In genomic region chr21:31180256-31181088, GRCh38 we compare ENCODE assay signal across 8 cellular contexts.
DNase-seq lines count a peak whose midpoint lies in the region; ATAC-seq lines count a peak whose summit lies in the region.

No MANE protein-coding gene starts in this region.

- no peak for ATAC-seq in stimulated activated naive CD8-positive, alpha-beta T cell treated with anti-CD3 and anti-CD28 coated beads, Interleukin-15, amount 100 ng/mL, for 72 hours
- ATAC-seq in GM21367 (IDR thresholded peaks at IDR 0.05; ENCODE audit: unreplicated experiment) (no peak), HG02938 (IDR thresholded peaks at IDR 0.05; ENCODE audit: unreplicated experiment) (no peak)

- H3K4me1 Mint-ChIP-seq in activated CD4-positive, alpha-beta memory T cell treated with anti-CD3 and anti-CD28 coated beads, Interleukin-2, amount 10 ng/mL, durations not matched to agents 7 days and 5 days, result peaks cover 74% of the 10 kb centered on the region
- H3K4me1 Mint-ChIP-seq in stimulated activated naive CD8-positive, alpha-beta T cell treated with anti-CD3 and anti-CD28 coated beads, Interleukin-15, amount 100 ng/mL, for 72 hours, result peaks cover 75% of the 10 kb centered on the region

- H3K4me3 Mint-ChIP-seq in activated CD4-positive, alpha-beta memory T cell treated with anti-CD3 and anti-CD28 coated beads, Interleukin-2, amount 10 ng/mL, durations not matched to agents 7 days and 5 days, result peak overlapping the region; percentile 55
- H3K4me3 Mint-ChIP-seq in stimulated activated naive CD8-positive, alpha-beta T cell treated with anti-CD3 and anti-CD28 coated beads, Interleukin-15, amount 100 ng/mL, for 72 hours, result peak overlapping the region; percentile 81 to 86

- CTCF ChIA-PET in activated CD4-positive, alpha-beta memory T cell treated with anti-CD3 and anti-CD28 coated beads, Interleukin-2, amount 10 ng/mL, durations not matched to agents 7 days and 5 days (lab: Charles Lee), result interaction anchor here (0.7 to 5.7 kb wide), 15 partner anchors 11 to 422 kb away, joined by 3 to 43 read pairs (median 7); no protein-coding TSS in a partner anchor

- POLR2A ChIA-PET in activated CD4-positive, alpha-beta memory T cell treated with anti-CD3 and anti-CD28 coated beads, Interleukin-2, amount 10 ng/mL, durations not matched to agents 7 days and 5 days (lab: Charles Lee), result interaction anchor here (0.6 to 3.1 kb wide), 4 partner anchors 15 to 81 kb away, joined by 3 to 16 read pairs (median 4); no protein-coding TSS in a partner anchor

- no peaks in the 10 kb centered on the region for H3K27me3 Mint-ChIP-seq in activated CD4-positive, alpha-beta memory T cell treated with anti-CD3 and anti-CD28 coated beads, Interleukin-2, amount 10 ng/mL, durations not matched to agents 7 days and 5 days
- H3K27me3 Mint-ChIP-seq in stimulated activated naive CD8-positive, alpha-beta T cell treated with anti-CD3 and anti-CD28 coated beads, Interleukin-15, amount 100 ng/mL, for 72 hours, result no peaks in the 10 kb centered on the region

- DNase-seq in A172 (ENCODE audit: low spot score), result peak; percentile 66
- peak; percentile 26 for DNase-seq in EL
- peak; percentile 67 for DNase-seq in NCI-H1694 (lab: John Stamatoyannopoulos, UW)
- DNase-seq in activated CD4-positive, alpha-beta memory T cell treated with anti-CD3 and anti-CD28 coated beads, Interleukin-2, amount 10 ng/mL, durations not matched to agents 7 days and 5 days, result no peak
- DNase-seq in glomerular endothelial cell (ENCODE audit: extremely low read depth, low read depth, low spot score), result peak; percentile 18
- DNase-seq in stimulated activated naive CD8-positive, alpha-beta T cell treated with anti-CD3 and anti-CD28 coated beads, Interleukin-15, amount 100 ng/mL, for 72 hours, result no peak

- peaks cover 45% of the 10 kb centered on the region for H3K36me3 Mint-ChIP-seq in activated CD4-positive, alpha-beta memory T cell treated with anti-CD3 and anti-CD28 coated beads, Interleukin-2, amount 10 ng/mL, durations not matched to agents 7 days and 5 days (ENCODE audit: low read depth)

- H3K9me3 Mint-ChIP-seq in activated CD4-positive, alpha-beta memory T cell treated with anti-CD3 and anti-CD28 coated beads, Interleukin-2, amount 10 ng/mL, durations not matched to agents 7 days and 5 days, result no peaks in the 10 kb centered on the region
- H3K9me3 Mint-ChIP-seq in stimulated activated naive CD8-positive, alpha-beta T cell treated with anti-CD3 and anti-CD28 coated beads, Interleukin-15, amount 100 ng/mL, for 72 hours, result no peaks in the 10 kb centered on the region

- H3K27ac Mint-ChIP-seq in activated CD4-positive, alpha-beta memory T cell treated with anti-CD3 and anti-CD28 coated beads, Interleukin-2, amount 10 ng/mL, durations not matched to agents 7 days and 5 days, result peak overlapping the region; percentile 87
- peak overlapping the region in 1 of 2 donors; percentile 95 for H3K27ac Mint-ChIP-seq in stimulated activated naive CD8-positive, alpha-beta T cell treated with anti-CD3 and anti-CD28 coated beads, Interleukin-15, amount 100 ng/mL, for 72 hours

Comparison
In these comparisons a context has a peak if more than half of its experiments do, and no peak if none do; other contexts are left out.
1. DNase-seq: peak in A172 (single experiment), EL (single experiment), NCI-H1694 (single experiment) and glomerular endothelial cell (single experiment); none in activated CD4-positive, alpha-beta memory T cell treated with anti-CD3 and anti-CD28 coated beads, Interleukin-2, amount 10 ng/mL, durations not matched to agents 7 days and 5 days (single experiment) and stimulated activated naive CD8-positive, alpha-beta T cell treated with anti-CD3 and anti-CD28 coated beads, Interleukin-15, amount 100 ng/mL, for 72 hours (0 of 2).